Comparison of ENCODE assay signal across 10 cellular contexts in genomic region chr1:66339944-66340343, GRCh38.
A peak's percentile ranks its signal among the peaks of the same experiment; 100 is the strongest.
DNase-seq lines count a peak whose midpoint lies in the region; ATAC-seq, FAIRE-seq and TF ChIP-seq lines count a peak whose summit lies in the region.
"Had no signal": no experiment of that assay in that cellular context is flagged by ENCODE, and none has a peak within 500 bp of the region (broad histone marks: within the 10 kb centered on the region; RNA-seq: fewer than 3 reads in every experiment).

No MANE protein-coding gene starts in this region.

- DNase-seq in left ventricle myocardium superior (no peak), Right ventricle myocardium inferior (ENCODE audit: missing footprints) (no peak), foreskin melanocyte (peak; percentile 86), thyroid gland (no peak), NCI-H1092 treated with DMSO at 0.1 percent for 48 hours (lab: John Stamatoyannopoulos, UW) (no peak), WERI-Rb-1 (no peak)
- DNase-seq: COR-L47 had no signal

- no peaks in the 10 kb centered on the region for H3K27me3 ChIP-seq in thyroid gland
- no peaks in the 10 kb centered on the region for H3K27me3 ChIP-seq in WERI-Rb-1 (ENCODE audit: insufficient read depth, low read depth, severe bottlenecking)

- no peak for TF ChIP-seq POLR2A in thyroid gland (IDR thresholded peaks at IDR 0.05)

- FAIRE-seq in TTC549 (lab: Jason Lieb, UNC) = peak; percentile 97
- FAIRE-seq: K562 had no signal

- H3K4me3 ChIP-seq in thyroid gland (replicated peaks in 1 of 3) (no peak overlapping the region), WERI-Rb-1 (ENCODE audit: low read depth, low read length) (no peak overlapping the region)
- H3K4me3 ChIP-seq: K562 had no signal

- peak; percentile 12 for ATAC-seq in left ventricle myocardium superior
- ATAC-seq in Right ventricle myocardium inferior = no peak
- no peak for ATAC-seq in GM21381 (IDR thresholded peaks at IDR 0.05; ENCODE audit: unreplicated experiment)
- ATAC-seq: K562 had no signal

- H3K9me3 ChIP-seq in thyroid gland = no peaks in the 10 kb centered on the region
- H3K9me3 ChIP-seq in WERI-Rb-1 (ENCODE audit: severe bottlenecking) = no peaks in the 10 kb centered on the region

- intact Hi-C loops in left ventricle myocardium superior (cut with micrococcal nuclease) = no loop called here
- intact Hi-C loops in Right ventricle myocardium inferior (cut with DNase I) = loop anchor here (2.0 kb wide), 1 partner anchor 75 kb away; no protein-coding TSS in a partner anchor
- intact Hi-C loops in thyroid gland (cut with DNase I) = no loop called here

- H3K4me1 ChIP-seq in thyroid gland = peaks cover 37 to 62% of the 10 kb centered on the region in 2 donors

- TF ChIP-seq CTCF in thyroid gland (IDR thresholded peaks at IDR 0.05) (no peak), WERI-Rb-1 (IDR thresholded peaks at IDR 0.05; ENCODE audit: low read depth, low read length) (no peak)

- H3K36me3 ChIP-seq in thyroid gland (no peaks in the 10 kb centered on the region), WERI-Rb-1 (no peaks in the 10 kb centered on the region)

- WGBS in thyroid gland, 2 donors = 28 to 35% methylated on average over 2 of the region's 2 CpGs

- peak overlapping the region; percentile 2 to 67 (median 59) for H3K27ac ChIP-seq in thyroid gland
- H3K27ac ChIP-seq in WERI-Rb-1 = no peak overlapping the region
